44 cellular contexts compared by ENCODE assay signal in the genomic region with DNA sequence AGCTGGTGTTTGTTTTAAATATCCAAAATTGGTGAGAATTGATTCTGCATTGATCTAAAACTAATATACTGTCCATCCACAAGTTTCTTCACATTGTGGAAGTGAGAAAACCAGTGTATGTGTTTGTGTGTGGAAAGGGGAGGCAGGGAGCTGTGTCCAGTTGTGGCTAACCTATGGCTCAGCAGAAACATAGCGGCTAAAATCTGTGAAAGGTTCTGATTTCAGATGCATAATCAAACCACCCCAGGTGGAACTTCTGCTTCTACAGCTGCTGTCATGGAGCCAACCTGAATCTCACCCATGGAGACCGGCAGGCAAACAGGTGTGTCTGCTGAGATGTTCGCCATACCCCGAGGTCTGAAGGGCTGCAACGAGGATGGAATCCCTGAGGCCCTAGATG. TPM values are rescaled to one million over a fixed set of nuclear protein-coding genes. Genes with fewer than 3 reads are reported as not detected.
"Had no signal": no experiment of that assay in that cellular context is flagged by ENCODE, and none has a peak within 500 bp of the region (broad histone marks: within the 10 kb centered on the region; RNA-seq: fewer than 3 reads in every experiment).

A gene (plus strand): TSS at position 301 of the 400 bp plus-strand sequence.

- FAIRE-seq: astrocyte, bronchial epithelial cell had no signal

- H3K27me3 Mint-ChIP-seq: activated naive CD4-positive, alpha-beta T cell treated with anti-CD3 and anti-CD28 coated beads, Interleukin-2, amount 10 ng/mL, durations not matched to agents 7 days and 5 days; activated naive CD4-positive, alpha-beta T cell treated with anti-CD3 and anti-CD28 coated beads, Interleukin-2, amount 50 U/mL, for 24 hours; activated naive CD8-positive, alpha-beta T cell; activated naive CD8-positive, alpha-beta T cell treated with anti-CD3 and anti-CD28 coated beads for 36 hours; activated naive CD8-positive, alpha-beta T cell treated with anti-CD3 and anti-CD28 coated beads, Interleukin-2, amount 10 ng/mL, durations not matched to agents 7 days and 5 days; activated naive CD8-positive, alpha-beta T cell treated with anti-CD3 and anti-CD28 coated beads, Interleukin-2, amount 50 U/mL, for 24 hours; activated T-cell treated with anti-CD3 and anti-CD28 coated beads, Interleukin-2, amount 50 U/mL, for 24 hours; activated T-helper 17 cell treated with anti-CD3 and anti-CD28 coated beads, Interleukin-2, amount 50 U/mL, for 72 hours; brain; central memory CD8-positive, alpha-beta T cell had no signal

- H3K27me3 ChIP-seq: adrenal gland, ascending aorta, body of pancreas, brain microvascular endothelial cell, breast epithelium, cardiac muscle cell had no signal

- H3K27ac Mint-ChIP-seq: activated naive CD4-positive, alpha-beta T cell treated with anti-CD3 and anti-CD28 coated beads for 36 hours; activated naive CD4-positive, alpha-beta T cell treated with anti-CD3 and anti-CD28 coated beads, Interleukin-2, amount 10 ng/mL, durations not matched to agents 7 days and 5 days; activated naive CD4-positive, alpha-beta T cell treated with anti-CD3 and anti-CD28 coated beads, Interleukin-2, amount 50 U/mL, for 24 hours; activated naive CD4-positive, alpha-beta T cell treated with anti-CD3 and anti-CD28 coated beads, Interleukin-2, amount 50 U/mL, for 72 hours; activated naive CD8-positive, alpha-beta T cell; activated naive CD8-positive, alpha-beta T cell treated with anti-CD3 and anti-CD28 coated beads for 36 hours; activated naive CD8-positive, alpha-beta T cell treated with anti-CD3 and anti-CD28 coated beads, Interleukin-2, amount 10 ng/mL, durations not matched to agents 7 days and 5 days; activated naive CD8-positive, alpha-beta T cell treated with anti-CD3 and anti-CD28 coated beads, Interleukin-2, amount 50 U/mL, for 24 hours; activated T-cell treated with anti-CD3 and anti-CD28 coated beads, Interleukin-2, amount 50 U/mL, for 24 hours; activated T-cell treated with anti-CD3 and anti-CD28 coated beads, Interleukin-2, amount 50 U/mL, for 72 hours; activated T-helper 1 cell treated with anti-CD3 and anti-CD28 coated beads, Interleukin-12 subunit alpha, Interleukin-12 subunit beta, Interleukin-2, Interleukin-4 antibody, amounts not matched to agents 30 ng/mL and 10 ng/mL and 1 ng/mL, durations not matched to agents 14 hours and 24 hours and 36 hours; activated T-helper 17 cell treated with anti-CD3 and anti-CD28 coated beads, Interleukin-2, amount 50 U/mL, for 72 hours; activated T-helper 2 cell treated with anti-CD3 and anti-CD28 coated beads, Interferon-gamma antibody, Interleukin-2, Interleukin-4, amounts not matched to agents 10 μg/mL and 5 μg/mL and 100 μg/mL, durations not matched to agents 14 hours and 24 hours and 36 hours; brain had no signal

- H3K4me1 ChIP-seq: adrenal gland, ascending aorta, body of pancreas, breast epithelium had no signal

- H3K4me1 Mint-ChIP-seq: activated naive CD4-positive, alpha-beta T cell treated with anti-CD3 and anti-CD28 coated beads, Interleukin-2, amount 10 ng/mL, durations not matched to agents 7 days and 5 days; activated naive CD4-positive, alpha-beta T cell treated with anti-CD3 and anti-CD28 coated beads, Interleukin-2, amount 50 U/mL, for 24 hours; activated naive CD8-positive, alpha-beta T cell treated with anti-CD3 and anti-CD28 coated beads for 36 hours; activated naive CD8-positive, alpha-beta T cell treated with anti-CD3 and anti-CD28 coated beads, Interleukin-2, amount 10 ng/mL, durations not matched to agents 7 days and 5 days; activated naive CD8-positive, alpha-beta T cell treated with anti-CD3 and anti-CD28 coated beads, Interleukin-2, amount 50 U/mL, for 24 hours; activated T-helper 17 cell treated with anti-CD3 and anti-CD28 coated beads, Interleukin-2, amount 50 U/mL, for 72 hours; brain; central memory CD8-positive, alpha-beta T cell had no signal

- ATAC-seq: activated naive CD4-positive, alpha-beta T cell treated with anti-CD3 and anti-CD28 coated beads, Interleukin-2, amount 50 U/mL, for 72 hours; activated naive CD8-positive, alpha-beta T cell treated with anti-CD3 and anti-CD28 coated beads, Interleukin-2, amount 50 U/mL, for 24 hours; activated T-cell treated with anti-CD3 and anti-CD28 coated beads, Interleukin-2, amount 50 U/mL, for 4 hours; activated T-cell treated with anti-CD3 and anti-CD28 coated beads, Interleukin-2, amount 50 U/mL, for 72 hours; activated T-helper 17 cell treated with anti-CD3 and anti-CD28 coated beads, Interleukin-2, amount 50 U/mL, for 72 hours; body of pancreas had no signal

- H3K4me3 ChIP-seq: adrenal gland, ascending aorta, body of pancreas, breast epithelium, cardiac muscle cell had no signal

- DNase-seq: activated effector memory CD4-positive, alpha-beta T cell treated with anti-CD3 and anti-CD28 coated beads, Interleukin-2, amount 50 U/mL, for 16 hours; activated effector memory CD4-positive, alpha-beta T cell treated with Interleukin-2 at 50 U/mL for 16 hours; activated gamma-delta T cell; activated gamma-delta T cell treated with Interleukin-2 at 50 U/mL for 16 hours; activated naive CD4-positive, alpha-beta T cell; activated naive CD4-positive, alpha-beta T cell treated with anti-CD3 and anti-CD28 coated beads for 36 hours; activated naive CD4-positive, alpha-beta T cell treated with anti-CD3 and anti-CD28 coated beads, Interleukin-2, amount 10 ng/mL, durations not matched to agents 7 days and 5 days; activated naive CD4-positive, alpha-beta T cell treated with anti-CD3 and anti-CD28 coated beads, Interleukin-2, amount 50 U/mL, for 16 hours; activated naive CD4-positive, alpha-beta T cell treated with Interleukin-2 at 50 U/mL for 16 hours; activated naive CD8-positive, alpha-beta T cell treated with anti-CD3 and anti-CD28 coated beads for 36 hours; activated naive CD8-positive, alpha-beta T cell treated with anti-CD3 and anti-CD28 coated beads, Interleukin-2, amount 10 ng/mL, durations not matched to agents 7 days and 5 days; activated naive CD8-positive, alpha-beta T cell treated with anti-CD3 and anti-CD28 coated beads, Interleukin-2, amount 50 U/mL, for 24 hours; activated T-cell treated with anti-CD3 and anti-CD28 coated beads, Interleukin-2, amount 50 U/mL, for 1 hour; activated T-cell treated with anti-CD3 and anti-CD28 coated beads, Interleukin-2, amount 50 U/mL, for 24 hours; activated T-cell treated with anti-CD3 and anti-CD28 coated beads, Interleukin-2, amount 50 U/mL, for 4 hours; activated T-cell treated with anti-CD3 and anti-CD28 coated beads, Interleukin-2, amount 50 U/mL, for 48 hours; activated T-cell treated with anti-CD3 and anti-CD28 coated beads, Interleukin-2, amount 50 U/mL, for 72 hours; adrenal gland; amniotic stem cell; amygdala; anterior cingulate cortex; aorta; body of pancreas; brain microvascular endothelial cell; caudate nucleus; central memory CD4-positive, alpha-beta T cell; cerebellar nuclear complex had no signal

- H3K36me3 Mint-ChIP-seq: activated naive CD4-positive, alpha-beta T cell treated with anti-CD3 and anti-CD28 coated beads, Interleukin-2, amount 10 ng/mL, durations not matched to agents 7 days and 5 days; activated naive CD4-positive, alpha-beta T cell treated with anti-CD3 and anti-CD28 coated beads, Interleukin-2, amount 50 U/mL, for 24 hours; activated naive CD4-positive, alpha-beta T cell treated with anti-CD3 and anti-CD28 coated beads, Interleukin-2, amount 50 U/mL, for 72 hours; activated naive CD8-positive, alpha-beta T cell; activated naive CD8-positive, alpha-beta T cell treated with anti-CD3 and anti-CD28 coated beads for 36 hours; activated naive CD8-positive, alpha-beta T cell treated with anti-CD3 and anti-CD28 coated beads, Interleukin-2, amount 10 ng/mL, durations not matched to agents 7 days and 5 days; brain had no signal

- H3K36me3 ChIP-seq: adrenal gland, ascending aorta, brain microvascular endothelial cell, breast epithelium, cardiac muscle cell had no signal

- H3K4me3 Mint-ChIP-seq: activated naive CD4-positive, alpha-beta T cell treated with anti-CD3 and anti-CD28 coated beads for 36 hours; activated naive CD4-positive, alpha-beta T cell treated with anti-CD3 and anti-CD28 coated beads, Interleukin-2, amount 10 ng/mL, durations not matched to agents 7 days and 5 days; activated naive CD4-positive, alpha-beta T cell treated with anti-CD3 and anti-CD28 coated beads, Interleukin-2, amount 50 U/mL, for 24 hours; activated naive CD8-positive, alpha-beta T cell; activated naive CD8-positive, alpha-beta T cell treated with anti-CD3 and anti-CD28 coated beads for 36 hours; activated naive CD8-positive, alpha-beta T cell treated with anti-CD3 and anti-CD28 coated beads, Interleukin-2, amount 10 ng/mL, durations not matched to agents 7 days and 5 days; activated naive CD8-positive, alpha-beta T cell treated with anti-CD3 and anti-CD28 coated beads, Interleukin-2, amount 50 U/mL, for 24 hours; activated T-cell treated with anti-CD3 and anti-CD28 coated beads, Interleukin-2, amount 50 U/mL, for 24 hours; activated T-cell treated with anti-CD3 and anti-CD28 coated beads, Interleukin-2, amount 50 U/mL, for 4 hours; activated T-cell treated with anti-CD3 and anti-CD28 coated beads, Interleukin-2, amount 50 U/mL, for 72 hours; activated T-helper 1 cell treated with anti-CD3 and anti-CD28 coated beads, Interleukin-12 subunit alpha, Interleukin-12 subunit beta, Interleukin-2, Interleukin-4 antibody, amounts not matched to agents 30 ng/mL and 10 ng/mL and 1 ng/mL, durations not matched to agents 14 hours and 24 hours and 36 hours; activated T-helper 17 cell treated with anti-CD3 and anti-CD28 coated beads, Interleukin-2, amount 50 U/mL, for 72 hours; brain; central memory CD8-positive, alpha-beta T cell had no signal

- H3K9me3 ChIP-seq: adrenal gland, ascending aorta, body of pancreas, breast epithelium had no signal

- H3K27ac ChIP-seq: adrenal gland, ascending aorta, body of pancreas, brain microvascular endothelial cell, breast epithelium, cardiac muscle cell had no signal

- H3K9me3 Mint-ChIP-seq: activated T-cell treated with anti-CD3 and anti-CD28 coated beads, Interleukin-2, amount 50 U/mL, for 24 hours; brain; central memory CD8-positive, alpha-beta T cell had no signal

RNA-seq across cellular contexts. Expression of the gene that starts here (rescaled TPM):
- total RNA-seq: activated naive CD4-positive, alpha-beta T cell treated with anti-CD3 and anti-CD28 coated beads for 36 hours; activated naive CD4-positive, alpha-beta T cell treated with anti-CD3 and anti-CD28 coated beads, Interleukin-2, amount 50 U/mL, for 72 hours; activated naive CD8-positive, alpha-beta T cell treated with anti-CD3 and anti-CD28 coated beads for 36 hours; activated naive CD8-positive, alpha-beta T cell treated with anti-CD3 and anti-CD28 coated beads, Interleukin-2, amount 10 ng/mL, durations not matched to agents 7 days and 5 days; activated T-cell treated with anti-CD3 and anti-CD28 coated beads, Interleukin-2, amount 50 U/mL, for 4 hours; activated T-cell treated with anti-CD3 and anti-CD28 coated beads, Interleukin-2, amount 50 U/mL, for 72 hours; activated T-helper 1 cell treated with anti-CD3 and anti-CD28 coated beads, Interleukin-12 subunit alpha, Interleukin-12 subunit beta, Interleukin-2, Interleukin-4 antibody, amounts not matched to agents 30 ng/mL and 10 ng/mL and 1 ng/mL, durations not matched to agents 14 hours and 24 hours and 36 hours; activated T-helper 17 cell treated with anti-CD3 and anti-CD28 coated beads, Interleukin-2, amount 50 U/mL, for 72 hours; activated T-helper 2 cell treated with anti-CD3 and anti-CD28 coated beads, Interferon-gamma antibody, Interleukin-2, Interleukin-4, amounts not matched to agents 10 μg/mL and 5 μg/mL and 100 μg/mL, durations not matched to agents 14 hours and 24 hours and 36 hours; adrenal gland; aorta; ascending aorta; body of pancreas; breast epithelium; bronchial epithelial cell; cardiac muscle cell; cardiac septum; cerebellum; chondrocyte had no signal
- polyA plus RNA-seq: adipose tissue, adrenal gland, aorta, cardiac muscle cell had no signal
